Comparison of ENCODE assay signal across 11 cellular contexts in genomic region chr6:143449082-143449481, GRCh38. TPM values are rescaled to one million over a fixed set of nuclear protein-coding genes. Genes with fewer than 3 reads are reported as not detected.
DNase-seq lines count a peak whose midpoint lies in the region; ATAC-seq and TF ChIP-seq lines count a peak whose summit lies in the region.
"Had no signal": no experiment of that assay in that cellular context is flagged by ENCODE, and none has a peak within 500 bp of the region (broad histone marks: within the 10 kb centered on the region; RNA-seq: fewer than 3 reads in every experiment).

No MANE protein-coding gene starts in this region.

- H4K20me1 ChIP-seq in SK-N-SH (ENCODE audit: insufficient read depth) (no peaks in the 10 kb centered on the region), MM.1S (ENCODE audit: insufficient read depth, low read length) (no peaks in the 10 kb centered on the region)

- H3K79me2 ChIP-seq in SK-N-SH (ENCODE audit: insufficient read depth) (peaks cover 43% of the 10 kb centered on the region), MM.1S (ENCODE audit: low read length) (peaks cover 19% of the 10 kb centered on the region)

- H3K27me3 ChIP-seq in SK-N-SH (ENCODE audit: insufficient read depth) (no peaks in the 10 kb centered on the region), MM.1S (replicated peaks; ENCODE audit: insufficient read depth, low read length) (no peaks in the 10 kb centered on the region), endocrine pancreas (ENCODE audit: control insufficient read depth, insufficient read depth, low read length) (no peaks in the 10 kb centered on the region), psoas muscle (ENCODE audit: insufficient read depth in 3 of 3, low read length in 2 of 3) (no peaks in the 10 kb centered on the region)
- H3K27me3 ChIP-seq: colonic mucosa had no signal

- peak overlapping the region; percentile 88 to 97; a peak in 3 of 4 replicates for H3K4me3 ChIP-seq in SK-N-SH (ENCODE audit: low read depth in 2 of 2, low read length in 1 of 2)
- peak overlapping the region; percentile 78 for H3K4me3 ChIP-seq in MM.1S (ENCODE audit: low read length)
- peak overlapping the region; percentile 95 for H3K4me3 ChIP-seq in endocrine pancreas (ENCODE audit: control insufficient read depth, insufficient read depth, low read length)
- H3K4me3 ChIP-seq in psoas muscle = peak overlapping the region; percentile 69

- H3K4me2 ChIP-seq in SK-N-SH (peak overlapping the region; percentile 84), MM.1S (ENCODE audit: low read depth, low read length) (peak overlapping the region; percentile 67)

- CTCF ChIA-PET in SK-N-SH (lab: Yijun Ruan, JAX) = interaction anchor here (1.8 kb wide), 2 partner anchors 16 to 127 kb away, joined by 4 to 7 read pairs; no protein-coding TSS in a partner anchor

- H3K36me3 ChIP-seq in SK-N-SH (replicated peaks in 1 of 2; ENCODE audit: control insufficient read depth in 1 of 2, insufficient read depth in 2 of 2, low read length in 1 of 2) = peaks cover 2 to 3% of the 10 kb centered on the region in 2 experiments
- no peaks in the 10 kb centered on the region for H3K36me3 ChIP-seq in MM.1S (replicated peaks; ENCODE audit: insufficient read depth, low read length)
- no peaks in the 10 kb centered on the region for H3K36me3 ChIP-seq in endocrine pancreas (ENCODE audit: control insufficient read depth, insufficient read depth, low read length)
- H3K36me3 ChIP-seq in psoas muscle (ENCODE audit: insufficient read depth in 1 of 2, low read depth in 1 of 2) = peaks cover 0 to 8% of the 10 kb centered on the region in 2 donors
- H3K36me3 ChIP-seq: colonic mucosa had no signal

- H3K27ac ChIP-seq in SK-N-SH (ENCODE audit: low read depth in 2 of 2, low read length in 1 of 2) (0 out of 4 replicates have a peak overlapping the region, but pooled peaks of 1 of the 2 experiments have one; percentile 65), MM.1S (ENCODE audit: low read length) (no peak overlapping the region), psoas muscle (no peak overlapping the region)
- H3K27ac ChIP-seq: colonic mucosa had no signal

- H3K4me1 ChIP-seq in SK-N-SH (ENCODE audit: control insufficient read depth in 1 of 2, insufficient read depth in 2 of 2, low read depth in 1 of 2, low read length in 1 of 2) (peaks cover 0 to 7% of the 10 kb centered on the region in 2 experiments; a peak in 2 of 4 replicates), MM.1S (ENCODE audit: low read length) (no peaks in the 10 kb centered on the region; the same call in 1 of the 2 replicates), endocrine pancreas (ENCODE audit: control insufficient read depth, insufficient read depth, low read length) (peaks cover 13% of the 10 kb centered on the region), psoas muscle (peaks cover 20% of the 10 kb centered on the region)
- H3K4me1 ChIP-seq: colonic mucosa had no signal

- intact Hi-C loops in psoas muscle (cut with DNase I) = no loop called here

- H3K9me3 ChIP-seq in SK-N-SH (no peaks in the 10 kb centered on the region), MM.1S (replicated peaks; ENCODE audit: insufficient read depth, low read length) (no peaks in the 10 kb centered on the region), endocrine pancreas (ENCODE audit: control insufficient read depth, low read length) (no peaks in the 10 kb centered on the region), psoas muscle (no peaks in the 10 kb centered on the region)
- H3K9me3 ChIP-seq: colonic mucosa had no signal

- WGBS in SK-N-SH (ENCODE audit: low lambda C conversion rate) = 96% methylated on average over 4 of the region's 4 CpGs
- 86 to 94% (median 91%) methylated on average over 4 of the region's 4 CpGs for WGBS in psoas muscle, 3 donors

- H3K9me2 ChIP-seq in SK-N-SH (no peaks in the 10 kb centered on the region), MM.1S (replicated peaks; ENCODE audit: insufficient read depth, low read length) (no peaks in the 10 kb centered on the region)

- H3K9ac ChIP-seq in SK-N-SH (peak overlapping the region; percentile 88; the same call in 1 of the 2 replicates), MM.1S (ENCODE audit: low read length) (peak overlapping the region; percentile 70; the same call in 1 of the 2 replicates), endocrine pancreas (ENCODE audit: control insufficient read depth, insufficient read depth, low read length) (no peak overlapping the region)

- no peaks in the 10 kb centered on the region for H3F3A ChIP-seq in SK-N-SH (replicated peaks; ENCODE audit: insufficient read depth)
- H3F3A ChIP-seq in MM.1S (ENCODE audit: insufficient read depth, low read length) = no peaks in the 10 kb centered on the region

- DNase-seq in SK-N-SH (no peak), MM.1S (no peak), psoas muscle (no peak), HCEC 1CT (no peak), NCI-H2227 treated with DMSO at 0.1 percent for 48 hours (lab: John Stamatoyannopoulos, UW) (no peak)
- DNase-seq: stimulated activated CD4-positive, alpha-beta T cell treated with anti-CD3 and anti-CD28 coated beads, Interleukin-1b, Interleukin-23, amount 100 ng/mL, for 48 hours had no signal

- TF ChIP-seq CTCF in SK-N-SH (IDR thresholded peaks at IDR 0.05) (no peak), MM.1S (IDR thresholded peaks at IDR 0.05; ENCODE audit: low read length) (no peak), psoas muscle (IDR thresholded peaks at IDR 0.05) (no peak)

- TF ChIP-seq RAD21 in SK-N-SH (IDR thresholded peaks at IDR 0.05; ENCODE audit: low read length) = no peak

- TF ChIP-seq EP300 in SK-N-SH (IDR thresholded peaks at IDR 0.05; ENCODE audit: borderline replicate concordance in 1 of 2, low read depth in 1 of 2, low read length in 1 of 2) = no peak

- POLR2A ChIA-PET in SK-N-SH (lab: Yijun Ruan, JAX) = no interaction called here

- H2AFZ ChIP-seq in SK-N-SH (ENCODE audit: low read depth) = peak overlapping the region; percentile 96
- no peak overlapping the region for H2AFZ ChIP-seq in MM.1S (ENCODE audit: low read length)

- no peak for ATAC-seq in SK-N-SH treated with all-trans-retinoic acid at 6 μM for 48 hours
- ATAC-seq in psoas muscle = no peak
- no peak for ATAC-seq in GM18873 (IDR thresholded peaks at IDR 0.05; ENCODE audit: low FRiP score, unreplicated experiment)
- ATAC-seq: left colon had no signal

TF ChIP-seq in SK-N-SH, 30 proteins besides CTCF, POLR2A, EP300 and RAD21:
- TF ChIP-seq USF1 (IDR thresholded peaks at IDR 0.05; ENCODE audit: borderline replicate concordance, low read depth) = no peak

TF ChIP-seq in SK-N-SH treated with all-trans-retinoic acid at 6 μM for 48 hours, 23 proteins besides CTCF, POLR2A, EP300 and RAD21 (continues in another document):
- TF ChIP-seq TSHZ2 (CRISPR knock-in tag; IDR thresholded peaks at IDR 0.05) = no peak
- TF ChIP-seq SNAI2 (CRISPR knock-in tag; IDR thresholded peaks at IDR 0.05) = no peak
- TF ChIP-seq ZFP30 (CRISPR knock-in tag; IDR thresholded peaks at IDR 0.05) = no peak
- TF ChIP-seq OSR1 (CRISPR knock-in tag; IDR thresholded peaks at IDR 0.05) = no peak
- no peak for TF ChIP-seq RARB (CRISPR knock-in tag; IDR thresholded peaks at IDR 0.05)
- no peak for TF ChIP-seq ZNF8 (CRISPR knock-in tag; IDR thresholded peaks at IDR 0.05)
- no peak for TF ChIP-seq CSDC2 (CRISPR knock-in tag; IDR thresholded peaks at IDR 0.05)
- no peak for TF ChIP-seq ISL1 (CRISPR knock-in tag; IDR thresholded peaks at IDR 0.05)
- no peak for TF ChIP-seq TOX (CRISPR knock-in tag; IDR thresholded peaks at IDR 0.05; ENCODE audit: borderline replicate concordance)
- TF ChIP-seq TCF4 (CRISPR knock-in tag; IDR thresholded peaks at IDR 0.05; ENCODE audit: borderline replicate concordance) = no peak

RNA-seq across cellular contexts. Expression of gene ADAT2, which starts 1.4 kb away (rescaled TPM):
- 5.4 and 9.2 TPM in 2 replicates for polyA plus RNA-seq in SK-N-SH (2012; rRNA removed)
- polyA plus RNA-seq in SK-N-SH (2012; cell fraction: cytosol; rRNA removed) = 3.7 and 3.8 TPM in 2 replicates
- polyA plus RNA-seq in SK-N-SH (2012; cell fraction: nucleus; rRNA removed) = 24.9 and 33.5 TPM in 2 replicates
- total RNA-seq in psoas muscle = 1 to 10 TPM; 1.2 to 1.7 (median 1.5) TPM
- 1 to 10 TPM in 2 of 3 donors, under 1 TPM in 1; 0.55 to 2.6 (median 2.1) TPM for polyA plus RNA-seq in psoas muscle

RNA-seq across cellular contexts. Expression of gene PEX3, which starts 1.5 kb away (rescaled TPM):
- polyA plus RNA-seq in SK-N-SH (2012; rRNA removed) (14.1 and 14.5 TPM in 2 replicates), psoas muscle (10 to 100 TPM in 1 of 3 donors, 1 to 10 TPM in 2; 7.1 to 13.0 (median 7.7) TPM)
- 16.3 and 17.8 TPM in 2 replicates for polyA plus RNA-seq in SK-N-SH (2012; cell fraction: cytosol; rRNA removed)
- 11.1 and 16.0 TPM in 2 replicates for polyA plus RNA-seq in SK-N-SH (2012; cell fraction: nucleus; rRNA removed)
- total RNA-seq in psoas muscle = 10 to 100 TPM; 12.9 to 17.9 (median 14.0) TPM
